21 cellular contexts compared by ENCODE assay signal in genomic region chr5:163135849-163136248, GRCh38.
DNase-seq lines count a peak whose midpoint lies in the region; ATAC-seq, FAIRE-seq and TF ChIP-seq lines count a peak whose summit lies in the region.
"Had no signal": no experiment of that assay in that cellular context is flagged by ENCODE, and none has a peak within 500 bp of the region (broad histone marks: within the 10 kb centered on the region; RNA-seq: fewer than 3 reads in every experiment).

No MANE protein-coding gene starts in this region.

- CTCF ChIA-PET in A549 (lab: Yijun Ruan, JAX), result no interaction called here
- CTCF ChIA-PET in GM12878 (lab: Yijun Ruan, JAX), result no interaction called here

- H3K4me3 ChIP-seq in A549 (no peak overlapping the region), MM.1S (ENCODE audit: low read length) (no peak overlapping the region), GM12878 (no peak overlapping the region)
- H3K4me3 ChIP-seq: BLaER1, GM23338 had no signal

- no peak overlapping the region for H3K9ac ChIP-seq in MM.1S (ENCODE audit: low read length)
- H3K9ac ChIP-seq in GM12878 (ENCODE audit: control insufficient read depth, insufficient read depth, low read length), result no peak overlapping the region
- H3K9ac ChIP-seq: BLaER1 had no signal

- no peak for TF ChIP-seq POLR2A in A549 (IDR thresholded peaks at IDR 0.05; ENCODE audit: low read length)
- TF ChIP-seq POLR2A in GM12878 (IDR thresholded peaks at IDR 0.05; ENCODE audit: low read depth, low read length), result no peak

- H4K20me1 ChIP-seq in MM.1S (ENCODE audit: insufficient read depth, low read length) (no peaks in the 10 kb centered on the region), GM12878 (ENCODE audit: control insufficient read depth, insufficient read depth) (no peaks in the 10 kb centered on the region)
- H4K20me1 ChIP-seq: BLaER1 had no signal

- no peaks in the 10 kb centered on the region for H3K36me3 Mint-ChIP-seq in glutamatergic neuron (ENCODE audit: unreplicated experiment)
- H3K36me3 Mint-ChIP-seq: CD4-positive, CD25-positive, alpha-beta regulatory T cell; CD8-positive, alpha-beta T cell had no signal

- H3K4me2 ChIP-seq in A549, result no peak overlapping the region
- H3K4me2 ChIP-seq in MM.1S (ENCODE audit: low read depth, low read length), result no peak overlapping the region
- H3K4me2 ChIP-seq in GM12878 (ENCODE audit: control insufficient read depth, insufficient read depth), result no peak overlapping the region
- H3K4me2 ChIP-seq: BLaER1, GM23338 had no signal

- no peaks in the 10 kb centered on the region for H3K4me1 Mint-ChIP-seq in glutamatergic neuron (ENCODE audit: low read depth, unreplicated experiment)
- H3K4me1 Mint-ChIP-seq: B cell; CD4-positive, CD25-positive, alpha-beta regulatory T cell; GM23338; H9 had no signal

- no peaks in the 10 kb centered on the region for H3K27me3 ChIP-seq in MM.1S (replicated peaks; ENCODE audit: insufficient read depth, low read length)
- no peaks in the 10 kb centered on the region for H3K27me3 ChIP-seq in GM12878 (replicated peaks in 1 of 2; ENCODE audit: control insufficient read depth in 2 of 2, insufficient read depth in 2 of 2, low read length in 1 of 2)
- H3K27me3 ChIP-seq: BLaER1 had no signal

- RAD21 ChIA-PET in GM12878 (lab: Charles Lee; ENCODE audit: unreplicated experiment), result interaction anchor here (1.5 kb wide), 1 partner anchor 528 kb away, joined by 3 read pairs; no protein-coding TSS in a partner anchor

- no peak for TF ChIP-seq EP300 in A549 (IDR thresholded peaks at IDR 0.05)
- no peak for TF ChIP-seq EP300 in GM12878 (IDR thresholded peaks at IDR 0.05; ENCODE audit: borderline replicate concordance in 1 of 2, control insufficient read depth in 1 of 2, low read depth in 2 of 2, low read length in 2 of 2)

- no peaks in the 10 kb centered on the region for H3K27me3 Mint-ChIP-seq in glutamatergic neuron (ENCODE audit: unreplicated experiment)
- H3K27me3 Mint-ChIP-seq: B cell; CD4-positive, CD25-positive, alpha-beta regulatory T cell had no signal

- no TSS peak for BruUV-seq in GM12878 (replicated peaks; lab: Mats Ljungman, UMichigan)

- H3K36me3 ChIP-seq in MM.1S (replicated peaks; ENCODE audit: insufficient read depth, low read length), result no peaks in the 10 kb centered on the region
- no peaks in the 10 kb centered on the region for H3K36me3 ChIP-seq in GM12878 (ENCODE audit: control insufficient read depth in 2 of 2, insufficient read depth in 2 of 2, low read length in 1 of 2)
- H3K36me3 ChIP-seq: BLaER1 had no signal

- TF ChIP-seq RAD21 in A549 (conservative IDR thresholded peaks at IDR 0.05 in 1 of 2, IDR thresholded peaks at IDR 0.05 in 1 of 2) (no peak), GM12878 (IDR thresholded peaks at IDR 0.05; ENCODE audit: insufficient read depth, low read depth, low read length) (no peak)

- no peak overlapping the region for H3K27ac Mint-ChIP-seq in glutamatergic neuron (ENCODE audit: unreplicated experiment)
- H3K27ac Mint-ChIP-seq: B cell; CD4-positive, CD25-positive, alpha-beta regulatory T cell; CD8-positive, alpha-beta T cell; GM23338; H9 had no signal

- WGBS in A549 (ENCODE audit: missing lambda C conversion rate), result 15% methylated on average over 2 of the region's 2 CpGs
- 13% methylated on average over 1 of the region's 2 CpGs for WGBS in GM12878 (ENCODE audit: insufficient coverage, insufficient replicate concordance, low lambda C conversion rate, missing lambda C conversion rate)

- 0 out of 2 replicates have a peak, but pooled peaks cover 10% of the 10 kb centered on the region for H3F3A ChIP-seq in MM.1S (ENCODE audit: insufficient read depth, low read length)

- in situ Hi-C loops in GM12878 (cut with MboI), result no loop called here

- no peaks in the 10 kb centered on the region for H3K9me3 ChIP-seq in A549
- no peaks in the 10 kb centered on the region for H3K9me3 ChIP-seq in MM.1S (replicated peaks; ENCODE audit: insufficient read depth, low read length)
- H3K9me3 ChIP-seq in GM12878 (replicated peaks; ENCODE audit: control insufficient read depth, insufficient read depth, low read length), result no peaks in the 10 kb centered on the region
- H3K9me3 ChIP-seq: BLaER1, Caco-2 had no signal

- H2AFZ ChIP-seq in MM.1S (ENCODE audit: low read length), result no peak overlapping the region
- no peak overlapping the region for H2AFZ ChIP-seq in GM12878 (ENCODE audit: control insufficient read depth, low read depth, low read length)
- H2AFZ ChIP-seq: GM23338 had no signal

- no peak for ATAC-seq in A549
- peak; percentile 59 for ATAC-seq in GM18511 (IDR thresholded peaks at IDR 0.05; ENCODE audit: unreplicated experiment)
- peak; percentile 36; the same call in 2 of the 3 replicates for ATAC-seq in GM12878
- ATAC-seq in GM21447 (IDR thresholded peaks at IDR 0.05; ENCODE audit: unreplicated experiment), result no peak
- ATAC-seq: CD8-positive, alpha-beta T cell; GM23338; HCT116 had no signal

- H3K4me1 ChIP-seq in A549, result no peaks in the 10 kb centered on the region
- H3K4me1 ChIP-seq in MM.1S (ENCODE audit: low read length), result peaks cover 9% of the 10 kb centered on the region; the same call in 1 of the 2 replicates
- no peaks in the 10 kb centered on the region for H3K4me1 ChIP-seq in GM12878 (ENCODE audit: control insufficient read depth, insufficient read depth, low read length)
- H3K4me1 ChIP-seq: BLaER1, Caco-2 had no signal

- POLR2A ChIA-PET in A549 (lab: Yijun Ruan, JAX), result no interaction called here
- POLR2A ChIA-PET in GM12878 (lab: Charles Lee), result no interaction called here

- SMC1A ChIA-PET in GM12878 (lab: Charles Lee; ENCODE audit: uncharacterized antibody, unreplicated experiment), result interaction anchor here (0.7 kb wide), 1 partner anchor 40 kb away, joined by 4 read pairs; no protein-coding TSS in a partner anchor

- H3K79me2 ChIP-seq in MM.1S (ENCODE audit: low read length), result no peaks in the 10 kb centered on the region
- H3K79me2 ChIP-seq in GM12878 (ENCODE audit: control insufficient read depth, insufficient read depth, low read length), result no peaks in the 10 kb centered on the region

- no peak overlapping the region for H3K27ac ChIP-seq in A549
- peak overlapping the region; percentile 30; the same call in 1 of the 2 replicates for H3K27ac ChIP-seq in MM.1S (ENCODE audit: low read length)
- no peak overlapping the region for H3K27ac ChIP-seq in GM12878 (ENCODE audit: control insufficient read depth, insufficient read depth)
- H3K27ac ChIP-seq: BLaER1, C4-2B had no signal

- H3K9me3 Mint-ChIP-seq in glutamatergic neuron (ENCODE audit: unreplicated experiment), result no peaks in the 10 kb centered on the region
- H3K9me3 Mint-ChIP-seq: GM23338, H9 had no signal

- no peaks in the 10 kb centered on the region for H3K9me2 ChIP-seq in MM.1S (replicated peaks; ENCODE audit: insufficient read depth, low read length)

- no peak for FAIRE-seq in A549 (lab: Jason Lieb, UNC)
- FAIRE-seq in GM12878 (lab: Jason Lieb, UNC), result no peak
- FAIRE-seq: GM12892 had no signal

- DNase-seq in A549 (ENCODE audit: low read depth in 1 of 2, low spot score in 1 of 2) (no peak), MM.1S (peak; percentile 82), GM12878 (ENCODE audit: low read depth, low spot score) (no peak), glutamatergic neuron (no peak), SKM-1 treated with dmso at 0.1 percent for 144 hours (lab: John Stamatoyannopoulos, UW; ENCODE audit: unreplicated experiment) (no peak)
- DNase-seq: 8988T; Caco-2; CD4-positive, CD25-positive, alpha-beta regulatory T cell; CD8-positive, alpha-beta T cell; DMS153; EL; GF-D8; H9 had no signal

- H3K4me3 Mint-ChIP-seq in glutamatergic neuron (ENCODE audit: unreplicated experiment), result no peak overlapping the region
- H3K4me3 Mint-ChIP-seq: B cell; CD4-positive, CD25-positive, alpha-beta regulatory T cell; CD8-positive, alpha-beta T cell; GM23338; H9 had no signal

- intact Hi-C loops in GM12878 (cut with micrococcal nuclease; ENCODE audit: unreplicated experiment), result no loop called here

- TF ChIP-seq CTCF in A549 (IDR thresholded peaks at IDR 0.05), result no peak
- no peak for TF ChIP-seq CTCF in MM.1S (IDR thresholded peaks at IDR 0.05; ENCODE audit: low read length)
- no peak for TF ChIP-seq CTCF in GM12878 (IDR thresholded peaks at IDR 0.05 in 2 of 3, conservative IDR thresholded peaks at IDR 0.05 in 1 of 3; ENCODE audit: control insufficient read depth in 2 of 3, extremely low read depth in 1 of 3, insufficient read depth in 1 of 3, low read depth in 3 of 3, low read length in 3 of 3)
- no peak for TF ChIP-seq CTCF in glutamatergic neuron (IDR thresholded peaks at IDR 0.05; ENCODE audit: partially characterized antibody, unreplicated experiment)

TF ChIP-seq in A549, 52 proteins besides CTCF, POLR2A, EP300 and RAD21:
- TF ChIP-seq MAFK (IDR thresholded peaks at IDR 0.05; ENCODE audit: partially characterized antibody), result peak; percentile 61
- TF ChIP-seq CBX2 (IDR thresholded peaks at IDR 0.05; ENCODE audit: borderline replicate concordance, low read depth), result no peak

TF ChIP-seq in GM12878, 131 proteins besides CTCF, POLR2A, EP300 and RAD21:
- no peak for TF ChIP-seq RAD51 (IDR thresholded peaks at IDR 0.05)
- no peak for TF ChIP-seq SMARCA5 (IDR thresholded peaks at IDR 0.05)
- no peak for TF ChIP-seq IRF3 (IDR thresholded peaks at IDR 0.05)
- TF ChIP-seq CHD4 (IDR thresholded peaks at IDR 0.05), result no peak
- TF ChIP-seq BACH1 (IDR thresholded peaks at IDR 0.05; ENCODE audit: borderline replicate concordance), result no peak
- TF ChIP-seq NBN (IDR thresholded peaks at IDR 0.05), result no peak
- TF ChIP-seq CBX5 (IDR thresholded peaks at IDR 0.05; ENCODE audit: low read depth), result no peak
- TF ChIP-seq WRNIP1 (IDR thresholded peaks at IDR 0.05; ENCODE audit: borderline replicate concordance, low read depth, low read length), result no peak

Comparison
In these comparisons a context has a peak if more than half of its experiments do, and no peak if none do; other contexts are left out.
1. ATAC-seq: peak in GM18511 (single experiment) and GM12878 (single experiment); none in A549 (0 of 2) and GM21447 (single experiment).